Comparison of ENCODE assay signal across 7 cellular contexts in the genomic region with DNA sequence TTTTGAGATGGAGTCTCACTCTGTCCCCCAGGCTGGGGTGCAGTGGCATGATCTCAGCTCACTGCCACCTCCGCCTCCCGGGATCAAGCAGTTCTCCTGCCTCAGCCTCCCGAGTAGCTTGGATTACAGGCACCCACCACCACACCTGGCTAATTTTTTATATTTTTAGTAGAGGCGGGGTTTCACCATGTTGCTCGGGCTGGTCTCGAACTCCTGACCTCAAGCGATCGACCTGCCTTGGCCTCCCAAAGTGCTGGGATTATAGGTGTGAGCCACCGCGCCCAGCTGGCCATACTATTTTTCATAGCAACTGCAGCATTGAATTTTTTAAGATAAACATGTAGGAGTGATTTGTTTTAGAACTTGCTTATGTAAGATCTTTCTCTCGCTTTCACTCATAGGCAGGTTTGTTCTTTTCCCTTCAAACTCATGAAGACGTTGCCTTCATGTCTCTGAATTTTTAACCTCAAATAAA.
A peak's percentile ranks its signal among the peaks of the same experiment; 100 is the strongest.
DNase-seq lines count a peak whose midpoint lies in the region; ATAC-seq, FAIRE-seq and TF ChIP-seq lines count a peak whose summit lies in the region.
"Not testable (repeated sequence)": the region's sequence is repeated elsewhere in the genome, so short reads cannot be mapped to it uniquely, and the experiment has no call there.

No MANE protein-coding gene starts in this region.

- ATAC-seq in GM21786 (IDR thresholded peaks at IDR 0.05; ENCODE audit: unreplicated experiment) = peak; percentile 34
- not testable (repeated sequence) for ATAC-seq in memory B cell (ENCODE audit: low read depth)
- peak; percentile 27 for ATAC-seq in stimulated activated memory B cell treated with anti-CD40 and anti-IgM and Interleukin-4, amounts not matched to agents 10 μg/mL and 1 μg/mL and 100 μg/mL, for 72 hours

- H3K36me3 ChIP-seq in WERI-Rb-1 = not testable (repeated sequence)

- H3K9me3 ChIP-seq in WERI-Rb-1 (ENCODE audit: severe bottlenecking) = not testable (repeated sequence)

- not testable (repeated sequence) for H3K4me3 Mint-ChIP-seq in chondrocyte (ENCODE audit: unreplicated experiment); memory B cell; stimulated activated memory B cell treated with anti-CD40 and anti-IgM and Interleukin-4, amounts not matched to agents 10 μg/mL and 1 μg/mL and 100 μg/mL, for 72 hours

- not testable (repeated sequence) for TF ChIP-seq CTCF in WERI-Rb-1 (IDR thresholded peaks at IDR 0.05; ENCODE audit: low read depth, low read length); chondrocyte (IDR thresholded peaks at IDR 0.05)

- peaks cover 22% of the 10 kb centered on the region for H3K36me3 Mint-ChIP-seq in chondrocyte (ENCODE audit: low read depth)
- not testable (repeated sequence) for H3K36me3 Mint-ChIP-seq in memory B cell; stimulated activated memory B cell treated with anti-CD40 and anti-IgM and Interleukin-4, amounts not matched to agents 10 μg/mL and 1 μg/mL and 100 μg/mL, for 72 hours

- not testable (repeated sequence) for TF ChIP-seq POLR2A in GM12892 (IDR thresholded peaks at IDR 0.05; ENCODE audit: low read depth, low read length)

- H3K27ac Mint-ChIP-seq in chondrocyte (ENCODE audit: unreplicated experiment) = not testable (repeated sequence)
- peak overlapping the region; percentile 43 for H3K27ac Mint-ChIP-seq in memory B cell
- peak overlapping the region; percentile 56 for H3K27ac Mint-ChIP-seq in stimulated activated memory B cell treated with anti-CD40 and anti-IgM and Interleukin-4, amounts not matched to agents 10 μg/mL and 1 μg/mL and 100 μg/mL, for 72 hours

- FAIRE-seq in GM12892 (lab: Jason Lieb, UNC) = peak; percentile 85

- H3K27me3 Mint-ChIP-seq in chondrocyte (ENCODE audit: low read depth); memory B cell; stimulated activated memory B cell treated with anti-CD40 and anti-IgM and Interleukin-4, amounts not matched to agents 10 μg/mL and 1 μg/mL and 100 μg/mL, for 72 hours: not testable (repeated sequence)

- H3K4me1 Mint-ChIP-seq in chondrocyte (ENCODE audit: low read depth) = peaks cover 59% of the 10 kb centered on the region
- H3K4me1 Mint-ChIP-seq in memory B cell = peaks cover 26% of the 10 kb centered on the region
- H3K4me1 Mint-ChIP-seq in stimulated activated memory B cell treated with anti-CD40 and anti-IgM and Interleukin-4, amounts not matched to agents 10 μg/mL and 1 μg/mL and 100 μg/mL, for 72 hours = peaks cover 40% of the 10 kb centered on the region

- not testable (repeated sequence) for DNase-seq in GM12892 (ENCODE audit: insufficient read length); memory B cell (ENCODE audit: low spot score in 2 of 2)
- peak; percentile 2 for DNase-seq in WERI-Rb-1
- DNase-seq in activated CD8-positive, alpha-beta memory T cell treated with anti-CD3 and anti-CD28 coated beads, Interleukin-2, amount 50 U/mL, for 48 hours = peak; percentile 22
- DNase-seq in chondrocyte (ENCODE audit: low spot score) = peak; percentile 21

- not testable (repeated sequence) for H3K4me3 ChIP-seq in WERI-Rb-1 (ENCODE audit: low read depth, low read length)

- H3K27ac ChIP-seq in WERI-Rb-1 = not testable (repeated sequence)

- H3K9me3 Mint-ChIP-seq in chondrocyte (ENCODE audit: low read depth); memory B cell; stimulated activated memory B cell treated with anti-CD40 and anti-IgM and Interleukin-4, amounts not matched to agents 10 μg/mL and 1 μg/mL and 100 μg/mL, for 72 hours: not testable (repeated sequence)

- H3K27me3 ChIP-seq in WERI-Rb-1 (ENCODE audit: insufficient read depth, low read depth, severe bottlenecking) = not testable (repeated sequence)
